ENCODE assay signal across 12 cellular contexts in the genomic region with DNA sequence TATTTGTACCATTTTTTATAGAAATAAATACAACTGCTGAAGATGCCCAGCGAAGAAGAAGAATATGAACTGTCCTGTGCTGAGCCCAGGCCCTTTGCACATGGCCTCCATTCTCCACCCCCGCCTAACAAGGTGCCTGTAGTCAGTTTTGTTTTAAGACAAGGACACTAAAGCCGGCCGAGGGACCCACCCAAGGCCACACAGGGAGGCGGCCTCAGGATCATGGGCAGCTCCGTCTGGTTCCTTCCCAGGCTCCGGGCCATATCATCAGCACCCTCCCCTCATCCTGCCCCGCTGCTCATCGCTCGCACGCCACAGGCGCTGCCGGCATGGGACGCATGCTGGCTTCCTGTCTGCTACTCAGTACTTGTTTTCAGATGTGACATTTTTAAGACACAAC. TPM values are rescaled to one million over a fixed set of nuclear protein-coding genes. Genes with fewer than 3 reads are reported as not detected.
DNase-seq lines count a peak whose midpoint lies in the region; ATAC-seq and TF ChIP-seq lines count a peak whose summit lies in the region.
"Had no signal": no experiment of that assay in that cellular context is flagged by ENCODE, and none has a peak within 500 bp of the region (broad histone marks: within the 10 kb centered on the region; RNA-seq: fewer than 3 reads in every experiment).

No MANE protein-coding gene starts in this region.

- H3K27me3 Mint-ChIP-seq in neural progenitor cell (ENCODE audit: insufficient read depth, low read depth), result peaks cover 7% of the 10 kb centered on the region
- no peaks in the 10 kb centered on the region for H3K27me3 Mint-ChIP-seq in type B pancreatic cell
- H3K27me3 Mint-ChIP-seq: activated CD8-positive, alpha-beta T cell treated with anti-CD3 and anti-CD28 coated beads for 36 hours had no signal

- H3K4me2 ChIP-seq in neural progenitor cell (no peak overlapping the region), mesendoderm (ENCODE audit: low read length) (no peak overlapping the region)
- H3K4me2 ChIP-seq: BLaER1 had no signal

- peak overlapping the region; percentile 38 for H3K4me3 Mint-ChIP-seq in neural progenitor cell
- H3K4me3 Mint-ChIP-seq in type B pancreatic cell, result peak overlapping the region; percentile 0
- H3K4me3 Mint-ChIP-seq: activated CD8-positive, alpha-beta T cell treated with anti-CD3 and anti-CD28 coated beads for 36 hours had no signal

- H2AFZ ChIP-seq in neural progenitor cell (replicated peaks), result no peak overlapping the region

- no peak overlapping the region for H3K4ac ChIP-seq in mesendoderm (ENCODE audit: low read depth, low read length)

- DNase-seq in left ventricle myocardium superior (peak; percentile 31), left ventricle myocardium inferior (no peak), caudate nucleus (lab: John Stamatoyannopoulos, UW) (no peak), neural progenitor cell (ENCODE audit: low spot score) (no peak), type B pancreatic cell (ENCODE audit: extremely low spot score, unreplicated experiment) (no peak), H7 (no peak), mesendoderm (no peak)
- DNase-seq in stimulated activated naive CD4-positive, alpha-beta T cell treated with Interleukin-2 at 50 U/mL for 16 hours (lab: John Stamatoyannopoulos, UW), result no peak

- H3K4me1 Mint-ChIP-seq in neural progenitor cell, result peaks cover 55% of the 10 kb centered on the region
- H3K4me1 Mint-ChIP-seq in type B pancreatic cell (ENCODE audit: unreplicated experiment), result peaks cover 31% of the 10 kb centered on the region

- TF ChIP-seq CTCF in left ventricle myocardium inferior (IDR thresholded peaks at IDR 0.05; ENCODE audit: borderline replicate concordance), result no peak
- no peak for TF ChIP-seq CTCF in neural progenitor cell (IDR thresholded peaks at IDR 0.05)
- TF ChIP-seq CTCF in type B pancreatic cell (conservative IDR thresholded peaks at IDR 0.05), result no peak

- H3K4me3 ChIP-seq in left ventricle myocardium inferior (no peak overlapping the region), neural progenitor cell (no peak overlapping the region), H7 (ENCODE audit: insufficient read depth, low read depth, low read length) (no peak overlapping the region), mesendoderm (ENCODE audit: low read length) (no peak overlapping the region)
- H3K4me3 ChIP-seq: BLaER1, lung, prostate gland had no signal

- H4K8ac ChIP-seq in mesendoderm (ENCODE audit: low read depth, low read length), result no peak overlapping the region

- H4K5ac ChIP-seq in mesendoderm (ENCODE audit: low read length), result no peak overlapping the region

- no peaks in the 10 kb centered on the region for H3K79me2 ChIP-seq in neural progenitor cell (ENCODE audit: low read depth)
- no peaks in the 10 kb centered on the region for H3K79me2 ChIP-seq in mesendoderm (ENCODE audit: control insufficient read depth, insufficient read depth, low read length)

- H2BK15ac ChIP-seq in mesendoderm (replicated peaks; ENCODE audit: low read depth), result no peak overlapping the region

- no peak overlapping the region for H3K9ac ChIP-seq in neural progenitor cell
- H3K9ac ChIP-seq in mesendoderm (ENCODE audit: low read length), result no peak overlapping the region
- H3K9ac ChIP-seq: BLaER1 had no signal

- H3K27me3 ChIP-seq in left ventricle myocardium inferior (ENCODE audit: low read depth) (no peaks in the 10 kb centered on the region), neural progenitor cell (no peaks in the 10 kb centered on the region), H7 (ENCODE audit: control insufficient read depth, insufficient read depth, low read length) (no peaks in the 10 kb centered on the region), mesendoderm (ENCODE audit: insufficient read depth, low read length, poor library complexity) (no peaks in the 10 kb centered on the region)
- H3K27me3 ChIP-seq: BLaER1 had no signal

- H3K36me3 Mint-ChIP-seq in neural progenitor cell (peaks cover 26% of the 10 kb centered on the region), type B pancreatic cell (peaks cover 10% of the 10 kb centered on the region)

- H3K79me1 ChIP-seq in mesendoderm (ENCODE audit: low read length), result no peaks in the 10 kb centered on the region

- no CpG with 5 or more reads among the region's 14 CpGs for WGBS in mesendoderm (ENCODE audit: extremely low coverage, insufficient coverage, low lambda C conversion rate)

- no peak for ATAC-seq in left ventricle myocardium superior

- H3K9me3 ChIP-seq in left ventricle myocardium inferior (replicated peaks) (no peaks in the 10 kb centered on the region), neural progenitor cell (ENCODE audit: low read depth) (no peaks in the 10 kb centered on the region)
- H3K9me3 ChIP-seq: BLaER1, prostate gland had no signal

- H3K9me3 Mint-ChIP-seq in neural progenitor cell (no peaks in the 10 kb centered on the region), type B pancreatic cell (no peaks in the 10 kb centered on the region)
- H3K9me3 Mint-ChIP-seq: activated CD8-positive, alpha-beta T cell treated with anti-CD3 and anti-CD28 coated beads for 36 hours had no signal

- H3K36me3 ChIP-seq in left ventricle myocardium inferior, result peaks cover 5% of the 10 kb centered on the region
- no peaks in the 10 kb centered on the region for H3K36me3 ChIP-seq in neural progenitor cell
- H3K36me3 ChIP-seq in H7 (replicated peaks; ENCODE audit: control insufficient read depth, insufficient read depth, low read length), result peaks cover 9% of the 10 kb centered on the region
- no peaks in the 10 kb centered on the region for H3K36me3 ChIP-seq in mesendoderm (ENCODE audit: control insufficient read depth, insufficient read depth, low read length)

- no peak overlapping the region for H3K23ac ChIP-seq in mesendoderm (ENCODE audit: low read length)

- no peak overlapping the region for H3K18ac ChIP-seq in mesendoderm (ENCODE audit: low read length)

- H3K56ac ChIP-seq in mesendoderm (ENCODE audit: low read length), result no peak overlapping the region

- peaks cover 6% of the 10 kb centered on the region for H4K20me1 ChIP-seq in neural progenitor cell (ENCODE audit: low read depth)

- peaks cover 28% of the 10 kb centered on the region for H3F3A ChIP-seq in neural progenitor cell (ENCODE audit: low read depth)

- H3K27ac Mint-ChIP-seq in neural progenitor cell (no peak overlapping the region), type B pancreatic cell (no peak overlapping the region)
- H3K27ac Mint-ChIP-seq: activated CD8-positive, alpha-beta T cell treated with anti-CD3 and anti-CD28 coated beads for 36 hours had no signal

- no peak overlapping the region for H2AK5ac ChIP-seq in mesendoderm (ENCODE audit: low read length)

- intact Hi-C loops in left ventricle myocardium superior (cut with micrococcal nuclease) (loop anchor here (5.0 kb wide), 1 partner anchor 452 kb away; no protein-coding TSS in a partner anchor), left ventricle myocardium inferior (cut with micrococcal nuclease) (no loop called here)

- no peak overlapping the region for H2BK120ac ChIP-seq in mesendoderm (ENCODE audit: low read depth, low read length)

- H3K27ac ChIP-seq in left ventricle myocardium inferior (replicated peaks) (no peak overlapping the region), caudate nucleus (ENCODE audit: low read depth, low read length) (peak overlapping the region; percentile 40), neural progenitor cell (no peak overlapping the region), mesendoderm (ENCODE audit: low read depth, low read length) (no peak overlapping the region)
- H3K27ac ChIP-seq: BLaER1, prostate gland had no signal

- H3K4me1 ChIP-seq in left ventricle myocardium inferior (peaks cover 25% of the 10 kb centered on the region), neural progenitor cell (peaks cover 17% of the 10 kb centered on the region), mesendoderm (ENCODE audit: control insufficient read depth, low read depth, low read length) (peaks cover 9% of the 10 kb centered on the region)

- no peak overlapping the region for H2BK5ac ChIP-seq in mesendoderm (ENCODE audit: low read length)

RNA-seq across cellular contexts. Expression of a gene that starts 21.3 kb away (rescaled TPM):
- total RNA-seq in left ventricle myocardium superior, result 7.2 TPM
- total RNA-seq in left ventricle myocardium inferior, result 11.2 TPM
- 15.2 and 25.3 TPM in 2 replicates for total RNA-seq in neural progenitor cell (ENCODE audit: low replicate concordance)
- total RNA-seq in type B pancreatic cell (ENCODE audit: low replicate concordance), result 18.1 and 24.1 TPM in 2 replicates
- 20.9 and 37.9 TPM in 2 replicates for total RNA-seq in H7 (2014; rRNA removed; shearing (Covaris generic))
- polyA plus RNA-seq in mesendoderm (2013, experiment 1 of 2), result 53.4 TPM
- polyA plus RNA-seq in mesendoderm (2013, experiment 2 of 2), result 51.8 TPM

RNA-seq across cellular contexts. Expression of a gene that starts 52.6 kb away (rescaled TPM):
- total RNA-seq in left ventricle myocardium superior (1.0 TPM), left ventricle myocardium inferior (1.4 TPM), neural progenitor cell (ENCODE audit: low replicate concordance) (362 and 762 TPM in 2 replicates), type B pancreatic cell (ENCODE audit: low replicate concordance) (37.8 and 158 TPM in 2 replicates)
- total RNA-seq in H7 (2014; rRNA removed; shearing (Covaris generic)), result 1,817 and 1,848 TPM in 2 replicates
- polyA plus RNA-seq in mesendoderm (2013, experiment 1 of 2), result 1,328 TPM
- 1,392 TPM for polyA plus RNA-seq in mesendoderm (2013, experiment 2 of 2)

Comparison
In these comparisons a context has a peak if more than half of its experiments do, and no peak if none do; other contexts are left out.
1. RNA of a gene that starts 52.6 kb away (total RNA-seq): 1,817 to 1,848 TPM in H7, 362 to 762 TPM in neural progenitor cell and 37.8 to 158 TPM in type B pancreatic cell; 1.4 TPM in left ventricle myocardium inferior (single experiment) and 1.0 TPM in left ventricle myocardium superior (single experiment); every median in the first group is over 10 times any median in the second.